15 cellular contexts compared by ENCODE assay signal in the genomic region with DNA sequence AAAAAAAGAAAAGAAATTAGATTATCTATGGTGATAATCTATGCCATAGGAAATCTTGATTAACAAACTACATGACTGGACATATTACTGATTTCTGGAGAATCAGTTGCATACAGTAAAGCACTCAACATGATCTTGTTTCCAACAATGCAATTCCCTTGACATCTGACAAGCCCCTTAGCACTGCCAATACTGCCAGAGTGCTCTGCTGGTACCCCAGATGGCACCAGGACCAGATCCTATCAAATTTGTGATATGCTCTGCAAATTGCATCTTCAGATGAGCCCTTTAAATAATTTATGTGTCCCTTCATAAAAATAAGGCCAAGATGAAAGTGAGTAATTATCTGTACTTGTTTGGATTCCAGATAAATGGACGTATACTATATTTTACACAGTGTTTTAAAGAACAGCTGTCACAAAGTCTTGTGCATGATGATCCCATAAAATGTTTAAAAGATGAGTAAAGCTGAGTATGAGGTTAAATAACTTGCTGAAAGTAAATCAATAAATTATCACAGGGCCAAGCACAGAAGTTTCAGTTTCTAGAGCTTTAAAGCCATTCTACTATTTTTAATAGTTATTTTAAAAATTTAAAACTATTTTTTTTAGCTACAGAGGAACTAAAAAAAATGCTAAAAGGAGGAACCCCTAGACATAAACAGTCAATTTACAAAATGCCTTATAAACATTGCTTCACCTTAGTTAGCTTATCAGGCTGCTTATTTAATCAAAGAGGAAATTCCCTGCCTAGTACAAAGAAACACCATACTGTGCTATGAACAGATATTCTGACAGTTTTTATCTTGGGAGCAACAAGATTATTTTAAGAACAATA. TPM values are rescaled to one million over a fixed set of nuclear protein-coding genes. Genes with fewer than 3 reads are reported as not detected.
DNase-seq lines count a peak whose midpoint lies in the region; ATAC-seq, FAIRE-seq and TF ChIP-seq lines count a peak whose summit lies in the region.
"Had no signal": no experiment of that assay in that cellular context is flagged by ENCODE, and none has a peak within 500 bp of the region (broad histone marks: within the 10 kb centered on the region; RNA-seq: fewer than 3 reads in every experiment).

No MANE protein-coding gene starts in this region.

- no peaks in the 10 kb centered on the region for H3K9me3 ChIP-seq in right atrium auricular region
- no peaks in the 10 kb centered on the region for H3K9me3 ChIP-seq in skeletal muscle satellite cell (replicated peaks; ENCODE audit: low read length)
- no peaks in the 10 kb centered on the region for H3K9me3 ChIP-seq in Caco-2
- H3K9me3 ChIP-seq in testis: no peaks in the 10 kb centered on the region
- H3K9me3 ChIP-seq: lower lobe of right lung had no signal

- no peak overlapping the region for H3K4me3 Mint-ChIP-seq in Caco-2 (ENCODE audit: unreplicated experiment)
- H3K4me3 Mint-ChIP-seq: natural killer cell had no signal

- no peaks in the 10 kb centered on the region for H3K36me3 ChIP-seq in right atrium auricular region
- H3K36me3 ChIP-seq in skeletal muscle satellite cell (ENCODE audit: insufficient read depth, low read length): no peaks in the 10 kb centered on the region
- no peaks in the 10 kb centered on the region for H3K36me3 ChIP-seq in Caco-2 (ENCODE audit: control insufficient read depth, insufficient read depth, low read length)
- H3K36me3 ChIP-seq in testis (ENCODE audit: low read depth, missing control alignments): no peaks in the 10 kb centered on the region
- H3K36me3 ChIP-seq: lower lobe of right lung had no signal

- peak; percentile 21 for FAIRE-seq in endometrium (lab: Jason Lieb, UNC)
- FAIRE-seq: GM18507 had no signal

- H3K27ac ChIP-seq in right atrium auricular region: peak overlapping the region in 1 of 2 donors; percentile 36
- H3K27ac ChIP-seq in testis: no peak overlapping the region
- H3K27ac ChIP-seq: lower lobe of right lung, PC-9 had no signal

- no peak overlapping the region for H3K9ac ChIP-seq in skeletal muscle satellite cell (ENCODE audit: low read depth, low read length)

- intact Hi-C loops in Right ventricle myocardium superior (cut with DNase I) (no loop called here), Caco-2 (cut with micrococcal nuclease; ENCODE audit: unreplicated experiment) (no loop called here), testis (cut with DNase I; ENCODE audit: low total_unique reads) (no loop called here)

- ATAC-seq in Right ventricle myocardium superior (ENCODE audit: poor library complexity): peak; percentile 38
- ATAC-seq: lower lobe of right lung had no signal

- no peak for TF ChIP-seq POLR2A in testis (IDR thresholded peaks at IDR 0.05)

- no peaks in the 10 kb centered on the region for H3K4me1 Mint-ChIP-seq in Caco-2 (ENCODE audit: low read depth, unreplicated experiment)

- H3K4me2 ChIP-seq in skeletal muscle satellite cell (ENCODE audit: low read length): peak overlapping the region; percentile 15
- H3K4me2 ChIP-seq: PC-9 had no signal

- POLR2A ChIA-PET in Caco-2 (lab: Charles Lee): no interaction called here

- H3K36me3 Mint-ChIP-seq in Caco-2 (ENCODE audit: insufficient read depth, unreplicated experiment): peaks cover 5% of the 10 kb centered on the region
- H3K36me3 Mint-ChIP-seq: natural killer cell had no signal

- no peak for TF ChIP-seq CTCF in right atrium auricular region (IDR thresholded peaks at IDR 0.05)
- TF ChIP-seq CTCF in Caco-2 (IDR thresholded peaks at IDR 0.05; ENCODE audit: insufficient read depth in 1 of 2, low read depth in 1 of 2, low read length in 1 of 2, severe bottlenecking in 1 of 2, unreplicated experiment in 1 of 2): no peak
- no peak for TF ChIP-seq CTCF in testis (IDR thresholded peaks at IDR 0.05)

- no peak overlapping the region for H3K27ac Mint-ChIP-seq in Caco-2 (ENCODE audit: unreplicated experiment)

- no peaks in the 10 kb centered on the region for H3K27me3 Mint-ChIP-seq in Caco-2 (ENCODE audit: insufficient read depth, unreplicated experiment)

- no peak overlapping the region for H3K4me3 ChIP-seq in right atrium auricular region
- H3K4me3 ChIP-seq in skeletal muscle satellite cell (ENCODE audit: low read length): no peak overlapping the region
- no peak overlapping the region for H3K4me3 ChIP-seq in Caco-2 (ENCODE audit: low read depth, low read length)
- H3K4me3 ChIP-seq in testis: no peak overlapping the region
- H3K4me3 ChIP-seq: lower lobe of right lung, PC-9 had no signal

- CTCF ChIA-PET in Caco-2 (lab: Charles Lee): interaction anchor here (0.6 kb wide), 1 partner anchor 8 kb away, joined by 4 read pairs; no protein-coding TSS in a partner anchor

- H3K9me3 Mint-ChIP-seq in Caco-2 (ENCODE audit: unreplicated experiment): no peaks in the 10 kb centered on the region
- H3K9me3 Mint-ChIP-seq: natural killer cell had no signal

- no TSS peak for BruUV-seq in Caco-2 (replicated peaks; lab: Mats Ljungman, UMichigan)

- H3K4me1 ChIP-seq in right atrium auricular region (peaks cover 0 to 26% of the 10 kb centered on the region in 2 donors), skeletal muscle satellite cell (ENCODE audit: control insufficient read depth, insufficient read depth, low read length) (peaks cover 20% of the 10 kb centered on the region), Caco-2 (no peaks in the 10 kb centered on the region), testis (no peaks in the 10 kb centered on the region)

- H3K27me3 ChIP-seq in right atrium auricular region: no peaks in the 10 kb centered on the region
- no peaks in the 10 kb centered on the region for H3K27me3 ChIP-seq in skeletal muscle satellite cell (ENCODE audit: control insufficient read depth, insufficient read depth, low read length)
- no peaks in the 10 kb centered on the region for H3K27me3 ChIP-seq in Caco-2 (replicated peaks; ENCODE audit: control insufficient read depth, insufficient read depth, low read length)
- no peaks in the 10 kb centered on the region for H3K27me3 ChIP-seq in testis

- DNase-seq in Right ventricle myocardium superior (no peak), right atrium auricular region (ENCODE audit: low spot score) (no peak), NCI-H524 (lab: John Stamatoyannopoulos, UW) (peak; percentile 73 to 87), T-helper 2 cell (no peak), Caco-2 (no peak), testis (no peak)
- DNase-seq: activated gamma-delta T cell treated with Interleukin-2 at 50 U/mL for 16 hours; lower lobe of right lung; natural killer cell; NCI-H1092 treated with DMSO at 0.1 percent for 48 hours; PC-9; stimulated activated CD4-positive, alpha-beta T cell treated with anti-CD3 and anti-CD28 coated beads, Interleukin-2, amount 100 ng/mL, for 24 hours had no signal

- 36 to 52% methylated on average over 1 of the region's 1 CpG for WGBS in testis, 2 donors

RNA-seq across cellular contexts. Expression of gene NUDT3, which starts 42.2 kb away (rescaled TPM):
- 49.6 TPM for total RNA-seq in Right ventricle myocardium superior
- 10 to 100 TPM; 47.2 to 53.5 TPM for total RNA-seq in right atrium auricular region
- total RNA-seq in skeletal muscle satellite cell (2012; rRNA removed): 19.0 and 19.2 TPM in 2 replicates
- 22.3 and 22.9 TPM in 2 replicates for total RNA-seq in Caco-2 (2022)
- total RNA-seq in testis: 10 to 100 TPM; 24.0 to 28.3 TPM
- polyA plus RNA-seq in testis (ENCODE audit: insufficient read depth, low read depth, low replicate concordance): 18.7 TPM

Comparison
In these comparisons a context has a peak if more than half of its experiments do, and no peak if none do; other contexts are left out.
1. DNase-seq: peak in NCI-H524 (2 of 2); none in Right ventricle myocardium superior (single experiment), right atrium auricular region (single experiment), T-helper 2 cell (0 of 5), Caco-2 (0 of 2) and testis (single experiment).